11 cellular contexts compared by ENCODE assay signal in genomic region chr14:52948836-52949235, GRCh38. TPM values are rescaled to one million over a fixed set of nuclear protein-coding genes. Genes with fewer than 3 reads are reported as not detected.
DNase-seq lines count a peak whose midpoint lies in the region; ATAC-seq and TF ChIP-seq lines count a peak whose summit lies in the region.
"Had no signal": no experiment of that assay in that cellular context is flagged by ENCODE, and none has a peak within 500 bp of the region (broad histone marks: within the 10 kb centered on the region; RNA-seq: fewer than 3 reads in every experiment).

No MANE protein-coding gene starts in this region.

- DNase-seq in right atrium auricular region (ENCODE audit: low spot score) (no peak), left cardiac atrium (no peak), epithelial cell of proximal tubule (ENCODE audit: low read depth) (no peak), OCI-M2 (lab: John Stamatoyannopoulos, UW; ENCODE audit: unreplicated experiment) (no peak), NCI-H1048 (lab: John Stamatoyannopoulos, UW) (no peak)
- DNase-seq: effector CD8-positive, alpha-beta T cell; NCI-H2081; T-cell had no signal

- no peaks in the 10 kb centered on the region for H3K27me3 Mint-ChIP-seq in nephron (ENCODE audit: low read depth)

- peak overlapping the region; percentile 96 to 100 (median 98) for H3K4me3 Mint-ChIP-seq in nephron

- no peaks in the 10 kb centered on the region for H3K9me3 Mint-ChIP-seq in nephron
- H3K9me3 Mint-ChIP-seq: T-cell had no signal

- intact Hi-C loops in left cardiac atrium (cut with DNase I): no loop called here

- no peaks in the 10 kb centered on the region for H3K9me3 ChIP-seq in right atrium auricular region

- H3K4me3 ChIP-seq in right atrium auricular region: peak overlapping the region; percentile 98
- H3K4me3 ChIP-seq in epithelial cell of proximal tubule (ENCODE audit: low read depth, low read length): peak overlapping the region; percentile 84

- peaks cover 25% of the 10 kb centered on the region for H3K36me3 Mint-ChIP-seq in nephron (ENCODE audit: low read depth)
- H3K36me3 Mint-ChIP-seq: T-cell had no signal

- peaks cover 0 to 45% of the 10 kb centered on the region in 2 donors for H3K4me1 ChIP-seq in right atrium auricular region

- TF ChIP-seq CTCF in right atrium auricular region (IDR thresholded peaks at IDR 0.05) (no peak), epithelial cell of proximal tubule (conservative IDR thresholded peaks at IDR 0.05; ENCODE audit: low read depth, low read length) (no peak), nephron (IDR thresholded peaks at IDR 0.05; ENCODE audit: unreplicated experiment in 3 of 3) (no peak)

- H3K27ac Mint-ChIP-seq in nephron: peak overlapping the region; percentile 97 to 98 (median 97)
- H3K27ac Mint-ChIP-seq: T-cell had no signal

- no peaks in the 10 kb centered on the region for H3K36me3 ChIP-seq in right atrium auricular region

- ATAC-seq in left cardiac atrium (no peak), GM21528 (IDR thresholded peaks at IDR 0.05; ENCODE audit: low FRiP score, unreplicated experiment) (no peak), GM18520 (IDR thresholded peaks at IDR 0.05; ENCODE audit: unreplicated experiment) (no peak)
- ATAC-seq: T-cell had no signal

- no peaks in the 10 kb centered on the region for H3K27me3 ChIP-seq in right atrium auricular region

- peaks cover 49% of the 10 kb centered on the region for H3K4me1 Mint-ChIP-seq in nephron

- H3K27ac ChIP-seq in right atrium auricular region: peak overlapping the region; percentile 99

RNA-seq across cellular contexts. Expression of gene FERMT2, which starts 2.0 kb away (rescaled TPM):
- total RNA-seq in right atrium auricular region: 100 to 1,000 TPM in 1 of 2 donors, 10 to 100 TPM in 1; 89.1 to 101 TPM
- 100 to 1,000 TPM; 113 to 156 TPM for total RNA-seq in left cardiac atrium
- total RNA-seq in epithelial cell of proximal tubule: 58.5 and 60.1 TPM in 2 replicates
